ENCODE assay signal across 8 cellular contexts in the genomic region with DNA sequence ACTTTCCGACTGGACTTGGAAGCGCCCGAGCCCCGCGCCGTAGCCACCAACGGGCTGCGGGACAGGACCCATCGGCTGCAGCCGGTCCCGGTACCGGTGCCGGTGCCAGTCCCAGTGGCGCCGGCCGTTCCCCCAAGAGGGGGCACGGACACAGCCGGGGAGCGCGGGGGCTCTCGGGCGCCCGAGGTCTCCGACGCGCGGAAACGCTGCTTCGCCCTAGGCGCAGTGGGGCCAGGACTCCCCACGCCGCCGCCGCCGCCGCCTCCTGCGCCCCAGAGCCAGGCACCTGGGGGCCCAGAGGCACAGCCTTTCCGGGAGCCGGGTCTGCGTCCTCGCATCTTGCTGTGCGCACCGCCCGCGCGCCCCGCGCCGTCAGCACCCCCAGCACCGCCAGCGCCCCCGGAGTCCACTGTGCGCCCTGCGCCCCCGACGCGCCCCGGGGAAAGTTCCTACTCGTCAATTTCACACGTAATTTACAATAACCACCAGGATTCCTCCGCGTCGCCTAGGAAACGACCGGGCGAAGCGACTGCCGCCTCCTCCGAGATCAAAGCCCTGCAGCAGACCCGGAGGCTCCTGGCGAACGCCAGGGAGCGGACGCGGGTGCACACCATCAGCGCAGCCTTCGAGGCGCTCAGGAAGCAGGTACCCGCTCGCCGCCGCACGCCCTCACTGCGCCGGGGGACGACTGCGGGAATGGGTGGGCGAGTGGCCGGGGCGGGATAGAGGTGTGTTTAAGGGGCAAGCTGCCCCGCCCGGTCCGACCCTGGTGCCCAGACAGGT. TPM values are rescaled to one million over a fixed set of nuclear protein-coding genes. Genes with fewer than 3 reads are reported as not detected.
A peak's percentile ranks its signal among the peaks of the same experiment; 100 is the strongest.
DNase-seq lines count a peak whose midpoint lies in the region; ATAC-seq and TF ChIP-seq lines count a peak whose summit lies in the region.

No MANE protein-coding gene starts in this region.

- 2% methylated on average over 48 of the region's 93 CpGs; no CpG with 5 or more reads in 1 of the 2 donors for WGBS in upper lobe of left lung, 2 donors

- CTCF ChIA-PET in HEK293T (lab: Yijun Ruan, JAX) = interaction anchor here (0.6 to 5.5 kb wide), 5 partner anchors 22 to 59 kb away, joined by 3 to 44 read pairs (median 4); no protein-coding TSS in a partner anchor

- peak overlapping the region; percentile 88 for H3K4me3 Mint-ChIP-seq in endothelial cell (ENCODE audit: unreplicated experiment)

- H3K4me3 ChIP-seq in ACC112 (ENCODE audit: low read depth, low read length) (peak overlapping the region; percentile 96), muscle layer of duodenum (ENCODE audit: low read depth in 1 of 2, low read length in 2 of 2) (peak overlapping the region; percentile 76 to 84), upper lobe of left lung (peak overlapping the region; percentile 72 to 95 (median 84))

- peaks cover 26% of the 10 kb centered on the region for H3K27me3 Mint-ChIP-seq in endothelial cell (ENCODE audit: unreplicated experiment)

- TF ChIP-seq EP300 in upper lobe of left lung (IDR thresholded peaks at IDR 0.05) = no peak

- peaks cover 56% of the 10 kb centered on the region for H3K79me2 ChIP-seq in ACC112 (ENCODE audit: control insufficient read depth, insufficient read depth, low read length, unreplicated experiment)

- peak overlapping the region; percentile 22 for H2AFZ ChIP-seq in ACC112 (ENCODE audit: low read length, unreplicated experiment)

- TF ChIP-seq CTCF in endothelial cell (IDR thresholded peaks at IDR 0.05; ENCODE audit: unreplicated experiment) = no peak
- TF ChIP-seq CTCF in upper lobe of left lung (IDR thresholded peaks at IDR 0.05) = peak in 3 of 6 experiments; percentile 26 to 61 (median 56)

- peaks cover 3% of the 10 kb centered on the region for H3K36me3 Mint-ChIP-seq in endothelial cell (ENCODE audit: low read depth, unreplicated experiment)

- no peak overlapping the region for H3K27ac Mint-ChIP-seq in endothelial cell (ENCODE audit: unreplicated experiment)

- H3K36me3 ChIP-seq in ACC112 (ENCODE audit: insufficient read depth, low read length) (no peaks in the 10 kb centered on the region), muscle layer of duodenum (ENCODE audit: control insufficient read depth in 1 of 2, insufficient read depth in 2 of 2, low read length in 2 of 2) (no peaks in the 10 kb centered on the region), upper lobe of left lung (peaks cover 0 to 28% (median 6%) of the 10 kb centered on the region in 4 donors)

- H3K9me3 Mint-ChIP-seq in endothelial cell (ENCODE audit: unreplicated experiment) = no peaks in the 10 kb centered on the region

- H3K9me3 ChIP-seq in muscle layer of duodenum (ENCODE audit: control insufficient read depth in 1 of 2, low read length in 2 of 2) = no peaks in the 10 kb centered on the region
- no peaks in the 10 kb centered on the region for H3K9me3 ChIP-seq in upper lobe of left lung

- H3K4me1 Mint-ChIP-seq in endothelial cell (ENCODE audit: unreplicated experiment) = peaks cover 7% of the 10 kb centered on the region

- POLR2A ChIA-PET in HEK293T (lab: Yijun Ruan, JAX) = no interaction called here

- H3K4me1 ChIP-seq in ACC112 (ENCODE audit: control insufficient read depth, insufficient read depth, low read length, unreplicated experiment) (peaks cover 39% of the 10 kb centered on the region), muscle layer of duodenum (ENCODE audit: control insufficient read depth in 1 of 2, insufficient read depth in 2 of 2, low read length in 2 of 2) (peaks cover 7 to 53% of the 10 kb centered on the region in 2 donors), upper lobe of left lung (peaks cover 57 to 93% (median 61%) of the 10 kb centered on the region in 4 donors)

- DNase-seq in HEK293T (ENCODE audit: extremely low spot score) = peak; percentile 58
- DNase-seq in UCSD-AML1 (lab: John Stamatoyannopoulos, UW; ENCODE audit: unreplicated experiment) = peak; percentile 25
- DNase-seq in endothelial cell (ENCODE audit: low spot score) = peak; percentile 56
- DNase-seq in upper lobe of left lung = peak in 1 of 2 donors; percentile 92

- peak in 1 of 2 donors; percentile 25 for ATAC-seq in upper lobe of left lung (ENCODE audit: low FRiP score in 2 of 2)
- no peak for ATAC-seq in HG03442 (IDR thresholded peaks at IDR 0.05; ENCODE audit: unreplicated experiment)
- ATAC-seq in HG02973 (IDR thresholded peaks at IDR 0.05; ENCODE audit: unreplicated experiment) = no peak

- H3K27ac ChIP-seq in ACC112 (ENCODE audit: low read depth, low read length) = peak overlapping the region; percentile 34; the same call in 1 of the 2 replicates
- H3K27ac ChIP-seq in muscle layer of duodenum (ENCODE audit: low read length) = no peak overlapping the region
- H3K27ac ChIP-seq in upper lobe of left lung = peak overlapping the region; percentile 82 to 98 (median 91)

- H3K27me3 ChIP-seq in ACC112 (ENCODE audit: insufficient read depth, low read length) (no peaks in the 10 kb centered on the region), muscle layer of duodenum (ENCODE audit: low read depth, low read length) (peaks cover 3% of the 10 kb centered on the region), upper lobe of left lung (peaks cover 0 to 13% (median 0%) of the 10 kb centered on the region in 4 donors)

- TF ChIP-seq POLR2A in upper lobe of left lung (IDR thresholded peaks at IDR 0.05) = peak in 1 of 4 donors; percentile 13

TF ChIP-seq in HEK293T, 16 proteins besides CTCF, POLR2A, EP300 and RAD21:
- TF ChIP-seq L3MBTL2 (conservative IDR thresholded peaks at IDR 0.05) (peak; percentile 17; the same call in 1 of the 2 replicates), HDGF (IDR thresholded peaks at IDR 0.05; ENCODE audit: borderline replicate concordance) (no peak)

RNA-seq across cellular contexts. Expression of a gene that starts 0.7 kb away (rescaled TPM):
- total RNA-seq in endothelial cell (ENCODE audit: unreplicated experiment) (1.8 TPM), upper lobe of left lung (100 to 1,000 TPM in 2 of 6 donors, 10 to 100 TPM in 4; 60.2 to 121 (median 85.1) TPM)

Comparison
In these comparisons a context has a peak if more than half of its experiments do, and no peak if none do; other contexts are left out.
1. RNA of a gene that starts 0.7 kb away (total RNA-seq): 60.2 to 121 TPM in upper lobe of left lung; 1.8 TPM in endothelial cell (single experiment); every median in the first group is over 10 times any median in the second.
2. Peak in every context shown above with its lines, with median percentiles within 50 percentile points of each other: H3K4me3 ChIP-seq.